19 cellular contexts compared by ENCODE assay signal in genomic region chr11:116697011-116697410, GRCh38.
DNase-seq lines count a peak whose midpoint lies in the region; ATAC-seq and TF ChIP-seq lines count a peak whose summit lies in the region.
"Had no signal": no experiment of that assay in that cellular context is flagged by ENCODE, and none has a peak within 500 bp of the region (broad histone marks: within the 10 kb centered on the region; RNA-seq: fewer than 3 reads in every experiment).

No MANE protein-coding gene starts in this region.

- H3K4ac ChIP-seq in trophoblast cell (ENCODE audit: low read depth, low read length), result no peak overlapping the region

- no peak overlapping the region for H3K4me3 Mint-ChIP-seq in activated CD4-positive, alpha-beta T cell treated with anti-CD3 and anti-CD28 coated beads for 36 hours
- H3K4me3 Mint-ChIP-seq in endothelial cell (ENCODE audit: unreplicated experiment), result no peak overlapping the region
- H3K4me3 Mint-ChIP-seq: activated T-cell treated with anti-CD3 and anti-CD28 coated beads, Interleukin-2, amount 50 U/mL, for 4 hours; memory B cell; stimulated activated naive B cell treated with anti-CD40 and anti-IgM and Interleukin-4, amounts not matched to agents 10 μg/mL and 1 μg/mL and 100 μg/mL, for 72 hours had no signal

- H3K4me1 Mint-ChIP-seq in activated CD4-positive, alpha-beta T cell treated with anti-CD3 and anti-CD28 coated beads for 36 hours, result no peaks in the 10 kb centered on the region
- H3K4me1 Mint-ChIP-seq in endothelial cell (ENCODE audit: unreplicated experiment), result peaks cover 3% of the 10 kb centered on the region
- H3K4me1 Mint-ChIP-seq: memory B cell; stimulated activated naive B cell treated with anti-CD40 and anti-IgM and Interleukin-4, amounts not matched to agents 10 μg/mL and 1 μg/mL and 100 μg/mL, for 72 hours had no signal

- no peaks in the 10 kb centered on the region for H3K36me3 Mint-ChIP-seq in activated CD4-positive, alpha-beta T cell treated with anti-CD3 and anti-CD28 coated beads for 36 hours (ENCODE audit: low read depth)
- no peaks in the 10 kb centered on the region for H3K36me3 Mint-ChIP-seq in endothelial cell (ENCODE audit: low read depth, unreplicated experiment)
- H3K36me3 Mint-ChIP-seq: activated naive CD4-positive, alpha-beta T cell treated with anti-CD3 and anti-CD28 coated beads, Interleukin-2, amount 50 U/mL, for 72 hours; memory B cell; stimulated activated naive B cell treated with anti-CD40 and anti-IgM and Interleukin-4, amounts not matched to agents 10 μg/mL and 1 μg/mL and 100 μg/mL, for 72 hours had no signal

- H3K23ac ChIP-seq in trophoblast cell (ENCODE audit: low read length), result no peak overlapping the region

- H2BK5ac ChIP-seq in trophoblast cell (ENCODE audit: low read depth, low read length, poor library complexity), result no peak overlapping the region

- H3K27me3 Mint-ChIP-seq in activated CD4-positive, alpha-beta T cell treated with anti-CD3 and anti-CD28 coated beads for 36 hours, result no peaks in the 10 kb centered on the region
- peaks cover 3% of the 10 kb centered on the region for H3K27me3 Mint-ChIP-seq in endothelial cell (ENCODE audit: unreplicated experiment)

- no peaks in the 10 kb centered on the region for H3K79me1 ChIP-seq in trophoblast cell (ENCODE audit: low read length)

- H4K8ac ChIP-seq in trophoblast cell (ENCODE audit: low read depth, low read length), result no peak overlapping the region

- CTCF ChIA-PET in activated CD4-positive, alpha-beta T cell treated with anti-CD3 and anti-CD28 coated beads for 36 hours (lab: Charles Lee), result interaction anchor here (1.1 kb wide), 1 partner anchor 139 kb away, joined by 3 read pairs; no protein-coding TSS in a partner anchor

- TF ChIP-seq CTCF in RWPE2 (IDR thresholded peaks at IDR 0.05; ENCODE audit: poor library complexity, severe bottlenecking), result no peak
- no peak for TF ChIP-seq CTCF in endothelial cell (IDR thresholded peaks at IDR 0.05; ENCODE audit: unreplicated experiment)
- no peak for TF ChIP-seq CTCF in GM20000 (IDR thresholded peaks at IDR 0.05; ENCODE audit: extremely low read depth, missing control alignments)

- no peak overlapping the region for H3K27ac Mint-ChIP-seq in activated CD4-positive, alpha-beta T cell treated with anti-CD3 and anti-CD28 coated beads for 36 hours
- H3K27ac Mint-ChIP-seq in endothelial cell (ENCODE audit: unreplicated experiment), result no peak overlapping the region
- H3K27ac Mint-ChIP-seq: activated naive CD4-positive, alpha-beta T cell treated with anti-CD3 and anti-CD28 coated beads, Interleukin-2, amount 50 U/mL, for 72 hours; memory B cell; stimulated activated naive B cell treated with anti-CD40 and anti-IgM and Interleukin-4, amounts not matched to agents 10 μg/mL and 1 μg/mL and 100 μg/mL, for 72 hours had no signal

- no peak overlapping the region for H3K4me3 ChIP-seq in RWPE2 (ENCODE audit: severe bottlenecking)
- no peak overlapping the region for H3K4me3 ChIP-seq in trophoblast cell (ENCODE audit: low read depth, low read length)
- H3K4me3 ChIP-seq: SK-N-MC, thyroid gland had no signal

- peak overlapping the region; percentile 27 for H3K27ac ChIP-seq in RWPE2 (ENCODE audit: poor library complexity, severe bottlenecking)
- H3K27ac ChIP-seq in trophoblast cell (ENCODE audit: low read depth, low read length), result no peak overlapping the region
- H3K27ac ChIP-seq: KMS-11, SK-N-MC, thyroid gland had no signal

- H3K4me1 ChIP-seq in RWPE2 (ENCODE audit: insufficient read depth, poor library complexity, severe bottlenecking), result peaks cover 33% of the 10 kb centered on the region
- peaks cover 8 to 10% of the 10 kb centered on the region in 2 experiments for H3K4me1 ChIP-seq in trophoblast cell (ENCODE audit: control insufficient read depth in 1 of 2, insufficient read depth in 2 of 2, low read length in 2 of 2)
- H3K4me1 ChIP-seq: thyroid gland had no signal

- WGBS in trophoblast cell (ENCODE audit: extremely low coverage, insufficient coverage, insufficient read length), result no CpG with 5 or more reads among the region's 4 CpGs

- H3K9me3 Mint-ChIP-seq in activated CD4-positive, alpha-beta T cell treated with anti-CD3 and anti-CD28 coated beads for 36 hours (ENCODE audit: low read depth), result no peaks in the 10 kb centered on the region
- H3K9me3 Mint-ChIP-seq in endothelial cell (ENCODE audit: unreplicated experiment), result no peaks in the 10 kb centered on the region
- H3K9me3 Mint-ChIP-seq: activated naive CD4-positive, alpha-beta T cell treated with anti-CD3 and anti-CD28 coated beads, Interleukin-2, amount 50 U/mL, for 72 hours; activated T-cell treated with anti-CD3 and anti-CD28 coated beads, Interleukin-2, amount 50 U/mL, for 4 hours; memory B cell; stimulated activated naive B cell treated with anti-CD40 and anti-IgM and Interleukin-4, amounts not matched to agents 10 μg/mL and 1 μg/mL and 100 μg/mL, for 72 hours had no signal

- no peak overlapping the region for H4K91ac ChIP-seq in trophoblast cell (ENCODE audit: low read depth, low read length)

- H2BK12ac ChIP-seq in trophoblast cell (ENCODE audit: low read length), result no peak overlapping the region

- H3K9ac ChIP-seq in trophoblast cell (ENCODE audit: low read length), result no peak overlapping the region
- H3K9ac ChIP-seq: KMS-11 had no signal

- H4K12ac ChIP-seq in trophoblast cell (ENCODE audit: low read depth, low read length), result no peak overlapping the region

- no peak overlapping the region for H2AK5ac ChIP-seq in trophoblast cell (ENCODE audit: low read length)

- H3K79me2 ChIP-seq in trophoblast cell (ENCODE audit: control insufficient read depth, insufficient read depth, low read length, poor library complexity), result no peaks in the 10 kb centered on the region

- no peak overlapping the region for H2AFZ ChIP-seq in trophoblast cell (ENCODE audit: insufficient read depth, low read length, poor library complexity)

- no peak for DNase-seq in activated CD4-positive, alpha-beta T cell treated with anti-CD3 and anti-CD28 coated beads for 36 hours
- no peak for DNase-seq in activated CD4-positive, alpha-beta T cell treated with anti-CD3 and anti-CD28 coated beads for 4 hours
- no peak for DNase-seq in RWPE2 (ENCODE audit: low spot score)
- peak; percentile 0 for DNase-seq in endothelial cell (ENCODE audit: low spot score)
- DNase-seq in trophoblast cell, result peak; percentile 87 to 90
- no peak for DNase-seq in hypothalamus (lab: John Stamatoyannopoulos, UW)
- DNase-seq in GM20000 (ENCODE audit: low spot score), result no peak
- DNase-seq: activated T-cell treated with anti-CD3 and anti-CD28 coated beads, Interleukin-2, amount 50 U/mL, for 4 hours; GF-D8; NCI-H2107; NCI-H526 treated with DMSO at 0.1 percent for 48 hours; stimulated activated CD4-positive, alpha-beta T cell treated with anti-CD3 and anti-CD28 coated beads, Interleukin-15, amount 100 ng/mL, for 24 hours; stimulated activated naive B cell treated with anti-CD40 and anti-IgM and Interleukin-4, amounts not matched to agents 10 μg/mL and 1 μg/mL and 100 μg/mL, for 72 hours; thyroid gland had no signal

- H2BK120ac ChIP-seq in trophoblast cell (ENCODE audit: insufficient read depth, low read length, poor library complexity), result no peak overlapping the region

- ATAC-seq in activated CD4-positive, alpha-beta T cell treated with anti-CD3 and anti-CD28 coated beads for 36 hours, result peak; percentile 65
- ATAC-seq in RWPE2 (ENCODE audit: low read depth) (peak; percentile 60), GM19397 (IDR thresholded peaks at IDR 0.05; ENCODE audit: unreplicated experiment) (no peak)

- H3K36me3 ChIP-seq in RWPE2 (ENCODE audit: low read depth), result no peaks in the 10 kb centered on the region
- H3K36me3 ChIP-seq in trophoblast cell (ENCODE audit: control insufficient read depth in 1 of 2, insufficient read depth in 2 of 2, low read length in 2 of 2), result no peaks in the 10 kb centered on the region
- H3K36me3 ChIP-seq: thyroid gland had no signal

- H3K14ac ChIP-seq in trophoblast cell (ENCODE audit: low read length), result no peak overlapping the region

- H3K18ac ChIP-seq in trophoblast cell (ENCODE audit: low read length), result no peak overlapping the region

- no peaks in the 10 kb centered on the region for H3K27me3 ChIP-seq in RWPE2 (ENCODE audit: insufficient read depth, poor library complexity, severe bottlenecking)
- no peaks in the 10 kb centered on the region for H3K27me3 ChIP-seq in trophoblast cell (ENCODE audit: insufficient read depth, low read length)
- H3K27me3 ChIP-seq: thyroid gland had no signal

- intact Hi-C loops in activated CD4-positive, alpha-beta T cell treated with anti-CD3 and anti-CD28 coated beads for 36 hours (cut with DNase I, micrococcal nuclease), result no loop called here

- no peak overlapping the region for H3K4me2 ChIP-seq in trophoblast cell (ENCODE audit: low read length)
- H3K4me2 ChIP-seq: KMS-11 had no signal

- POLR2A ChIA-PET in activated CD4-positive, alpha-beta T cell treated with anti-CD3 and anti-CD28 coated beads for 36 hours (lab: Charles Lee), result no interaction called here

- H3K9me3 ChIP-seq in RWPE2 (ENCODE audit: severe bottlenecking), result no peaks in the 10 kb centered on the region
- H3K9me3 ChIP-seq in trophoblast cell (ENCODE audit: insufficient read depth, low read depth, low read length), result no peaks in the 10 kb centered on the region
- H3K9me3 ChIP-seq: thyroid gland had no signal

Comparison
In these comparisons a context has a peak if more than half of its experiments do, and no peak if none do; other contexts are left out.
1. DNase-seq: peak in endothelial cell (single experiment) and trophoblast cell (2 of 2); none in activated CD4-positive, alpha-beta T cell treated with anti-CD3 and anti-CD28 coated beads for 36 hours (single experiment), activated CD4-positive, alpha-beta T cell treated with anti-CD3 and anti-CD28 coated beads for 4 hours (0 of 2), RWPE2 (single experiment), hypothalamus (0 of 51) and GM20000 (single experiment).